Comparison of ENCODE assay signal across 24 cellular contexts in the genomic region with DNA sequence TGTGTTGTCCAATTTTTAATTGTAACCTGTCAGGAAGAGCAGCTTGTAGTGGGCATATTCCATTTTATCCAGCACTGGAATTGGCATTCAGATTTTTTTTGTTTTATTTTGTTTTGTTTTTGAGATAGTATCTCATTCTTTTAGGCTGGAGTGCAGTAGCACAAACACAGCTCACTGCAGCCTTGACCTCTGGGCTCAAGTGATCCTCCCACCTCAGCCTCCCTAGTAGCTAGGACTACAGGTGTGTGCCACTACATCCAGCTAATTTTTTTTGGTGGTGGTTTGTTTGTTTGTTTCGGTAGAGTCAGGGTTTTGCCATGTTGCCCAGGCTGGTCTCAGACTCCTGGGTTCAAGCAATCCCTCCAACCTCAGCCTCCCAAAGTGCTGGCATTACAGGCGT.
"Had no signal": no experiment of that assay in that cellular context is flagged by ENCODE, and none has a peak within 500 bp of the region (broad histone marks: within the 10 kb centered on the region; RNA-seq: fewer than 3 reads in every experiment).

No MANE protein-coding gene starts in this region.

- H3K27ac ChIP-seq: SJSA1, SK-N-MC had no signal

- H3K36me3 ChIP-seq: SJSA1 had no signal

- H3K9me3 ChIP-seq: MG63, SJSA1 had no signal

- H3K27me3 ChIP-seq: MG63, SJSA1 had no signal

- H3K4me3 ChIP-seq: MG63, SJSA1, SK-N-MC had no signal

- FAIRE-seq: RCC 7860 had no signal

- DNase-seq: IMR-90, Karpas-422, KG1, MG63, NCI-H1092, NCI-H1105 treated with DMSO at 0.1 percent for 48 hours, NCI-H1417 treated with DMSO at 0.1 percent for 48 hours, NCI-H146, NCI-H1694 treated with DMSO at 0.1 percent for 48 hours, NCI-H1930, NCI-H2081 treated with DMSO at 0.1 percent for 48 hours, NCI-H2171, NCI-H226, NCI-H446, NCI-H510A, NCI-H524 treated with DMSO at 0.1 percent for 48 hours, NCI-H69, NCI-H774, Right ventricle myocardium superior, RPMI8226, SIG-M5 had no signal
